26 cellular contexts compared by ENCODE assay signal in genomic region chr3:76021376-76021775, GRCh38.
A peak's percentile ranks its signal among the peaks of the same experiment; 100 is the strongest.
DNase-seq lines count a peak whose midpoint lies in the region; ATAC-seq and TF ChIP-seq lines count a peak whose summit lies in the region.
"Had no signal": no experiment of that assay in that cellular context is flagged by ENCODE, and none has a peak within 500 bp of the region (broad histone marks: within the 10 kb centered on the region; RNA-seq: fewer than 3 reads in every experiment).

No MANE protein-coding gene starts in this region.

- no peaks in the 10 kb centered on the region for H4K20me1 ChIP-seq in SK-N-SH (ENCODE audit: insufficient read depth)
- no peaks in the 10 kb centered on the region for H4K20me1 ChIP-seq in PC-3 (ENCODE audit: low read length)

- H3K4me1 ChIP-seq in SK-N-SH (ENCODE audit: control insufficient read depth in 1 of 2, insufficient read depth in 2 of 2, low read depth in 1 of 2, low read length in 1 of 2) = no peaks in the 10 kb centered on the region; a peak in 1 of 4 replicates
- peaks cover 15% of the 10 kb centered on the region for H3K4me1 ChIP-seq in PC-3 (ENCODE audit: insufficient read depth, low read length)
- H3K4me1 ChIP-seq: BE2C, SJSA1 had no signal

- 44% methylated on average over 4 of the region's 4 CpGs for WGBS in SK-N-SH (ENCODE audit: low lambda C conversion rate)

- H3K4me2 ChIP-seq in SK-N-SH (no peak overlapping the region), PC-3 (ENCODE audit: low read length) (peak overlapping the region; percentile 65)
- H3K4me2 ChIP-seq: KMS-11, PC-9 had no signal

- no peaks in the 10 kb centered on the region for H3K27me3 ChIP-seq in SK-N-SH (ENCODE audit: insufficient read depth)
- H3K27me3 ChIP-seq in PC-3 (ENCODE audit: low read length) = no peaks in the 10 kb centered on the region
- H3K27me3 ChIP-seq: BE2C, SJSA1 had no signal

- no TSS peak for BruUV-seq in PC-3 (replicated peaks; lab: Mats Ljungman, UMichigan)

- DNase-seq in SK-N-SH (no peak), PC-3 (peak; percentile 92), choroid plexus epithelial cell (ENCODE audit: low read depth) (peak; percentile 44), GM13977 (ENCODE audit: low spot score) (no peak)
- DNase-seq: ACHN; BE2C; Calu3; CD8-positive, alpha-beta memory T cell; GOT3; HCEC 1CT; NCI-H1105; NCI-H1436 treated with DMSO at 0.1 percent for 48 hours; NCI-H187 treated with DMSO at 0.1 percent for 48 hours; NCI-H2107; NCI-H446 treated with DMSO at 0.1 percent for 48 hours; NCI-H526; NCI-H82; NK-92 treated with Interleukin-12 subunit alpha and Interleukin-12 subunit beta, amount 100 ng/mL, for 24 hours; PC-9; Right ventricle myocardium superior had no signal

- CTCF ChIA-PET in SK-N-SH (lab: Yijun Ruan, JAX) = interaction anchor here (0.9 kb wide), 1 partner anchor 23 kb away, joined by 6 read pairs; no protein-coding TSS in a partner anchor
- CTCF ChIA-PET in PC-3 (lab: Charles Lee) = no interaction called here

- H3K27ac ChIP-seq in SK-N-SH (ENCODE audit: low read depth in 2 of 2, low read length in 1 of 2) = no peak overlapping the region
- H3K27ac ChIP-seq in PC-3 (ENCODE audit: low read length) = peak overlapping the region; percentile 12; the same call in 1 of the 2 replicates
- H3K27ac ChIP-seq: 22Rv1, KMS-11, PC-9, SJSA1 had no signal

- TF ChIP-seq RAD21 in SK-N-SH (IDR thresholded peaks at IDR 0.05; ENCODE audit: low read length) = no peak

- H3F3A ChIP-seq in SK-N-SH (replicated peaks; ENCODE audit: insufficient read depth) = no peaks in the 10 kb centered on the region
- H3F3A ChIP-seq in PC-3 (ENCODE audit: low read length, unreplicated experiment) = no peaks in the 10 kb centered on the region

- intact Hi-C loops in PC-3 (cut with micrococcal nuclease) = loop anchor here (5.0 kb wide), 3 partner anchors 41 to 551 kb away; no protein-coding TSS in a partner anchor

- H3K4me3 ChIP-seq in SK-N-SH (ENCODE audit: low read depth in 2 of 2, low read length in 1 of 2) = no peak overlapping the region
- H3K4me3 ChIP-seq in PC-3 (ENCODE audit: low read length) = peak overlapping the region; percentile 27; the same call in 1 of the 2 replicates
- no peak overlapping the region for H3K4me3 ChIP-seq in choroid plexus epithelial cell (ENCODE audit: low read depth, low read length)
- H3K4me3 ChIP-seq: PC-9, SJSA1 had no signal

- H3K79me2 ChIP-seq in SK-N-SH (ENCODE audit: insufficient read depth) (no peaks in the 10 kb centered on the region), PC-3 (ENCODE audit: low read length) (no peaks in the 10 kb centered on the region)

- H3K36me3 ChIP-seq in SK-N-SH (replicated peaks in 1 of 2; ENCODE audit: control insufficient read depth in 1 of 2, insufficient read depth in 2 of 2, low read length in 1 of 2) = no peaks in the 10 kb centered on the region
- H3K36me3 ChIP-seq in PC-3 (ENCODE audit: low read depth, low read length) = no peaks in the 10 kb centered on the region
- H3K36me3 ChIP-seq: BE2C, SJSA1 had no signal

- H3K9me2 ChIP-seq in SK-N-SH = no peaks in the 10 kb centered on the region
- no peaks in the 10 kb centered on the region for H3K9me2 ChIP-seq in PC-3 (replicated peaks; ENCODE audit: low read length)

- ATAC-seq in SK-N-SH treated with all-trans-retinoic acid at 6 μM for 48 hours = no peak
- ATAC-seq in PC-3 = peak; percentile 92
- ATAC-seq in GM19452 (IDR thresholded peaks at IDR 0.05; ENCODE audit: unreplicated experiment) = no peak
- ATAC-seq in GM18870 (IDR thresholded peaks at IDR 0.05; ENCODE audit: unreplicated experiment) = no peak

- TF ChIP-seq CTCF in SK-N-SH (IDR thresholded peaks at IDR 0.05) (no peak), PC-3 (conservative IDR thresholded peaks at IDR 0.05; ENCODE audit: low read depth, low read length) (no peak), choroid plexus epithelial cell (conservative IDR thresholded peaks at IDR 0.05; ENCODE audit: low read depth, low read length) (no peak), GM13977 (IDR thresholded peaks at IDR 0.05; ENCODE audit: extremely low read depth, insufficient read depth, missing control alignments) (no peak)

- no peak overlapping the region for H2AFZ ChIP-seq in SK-N-SH (ENCODE audit: low read depth)
- H2AFZ ChIP-seq in PC-3 (ENCODE audit: low read length) = no peak overlapping the region
- H2AFZ ChIP-seq: PC-9 had no signal

- H3K9me3 ChIP-seq in SK-N-SH = no peaks in the 10 kb centered on the region
- no peaks in the 10 kb centered on the region for H3K9me3 ChIP-seq in PC-3 (ENCODE audit: low read length)
- H3K9me3 ChIP-seq: BE2C, SJSA1 had no signal

- in situ Hi-C loops in GM13977 (cut with MboI; ENCODE audit: low pct_unique_long_range_greater_than_20kb, low sequenced_read_pairs, unreplicated experiment) = no loop called here

- TF ChIP-seq EP300 in SK-N-SH (IDR thresholded peaks at IDR 0.05; ENCODE audit: borderline replicate concordance in 1 of 2, low read depth in 1 of 2, low read length in 1 of 2) = no peak

- H3K9ac ChIP-seq in SK-N-SH (no peak overlapping the region), PC-3 (ENCODE audit: low read length) (no peak overlapping the region)
- H3K9ac ChIP-seq: KMS-11 had no signal

- POLR2A ChIA-PET in SK-N-SH (lab: Yijun Ruan, JAX) (no interaction called here), PC-3 (lab: Charles Lee; ENCODE audit: unreplicated experiment) (no interaction called here)

TF ChIP-seq in SK-N-SH treated with all-trans-retinoic acid at 6 μM for 48 hours, 23 proteins besides CTCF, POLR2A, EP300 and RAD21:
- TF ChIP-seq TCF4 (CRISPR knock-in tag; IDR thresholded peaks at IDR 0.05; ENCODE audit: borderline replicate concordance) = peak; percentile 33; the same call in 1 of the 2 replicates
- no peak for TF ChIP-seq ZNF8 (CRISPR knock-in tag; IDR thresholded peaks at IDR 0.05)

TF ChIP-seq in SK-N-SH, 30 proteins besides CTCF, POLR2A, EP300 and RAD21:
- no peak for TF ChIP-seq RFX5 (IDR thresholded peaks at IDR 0.05; ENCODE audit: low read length)
- TF ChIP-seq MAX (IDR thresholded peaks at IDR 0.05; ENCODE audit: low read depth) = no peak
- no peak for TF ChIP-seq FOSL2 (IDR thresholded peaks at IDR 0.05; ENCODE audit: borderline replicate concordance, low read depth)
- no peak for TF ChIP-seq RXRA (IDR thresholded peaks at IDR 0.05; ENCODE audit: borderline replicate concordance, low read depth)
- no peak for TF ChIP-seq CHD2 (IDR thresholded peaks at IDR 0.05; ENCODE audit: low read length, partially characterized antibody)
- TF ChIP-seq FOXJ3 (CRISPR knock-in tag; IDR thresholded peaks at IDR 0.05) = no peak
- TF ChIP-seq RCOR1 (IDR thresholded peaks at IDR 0.05; ENCODE audit: low read length) = no peak
- TF ChIP-seq USF1 (IDR thresholded peaks at IDR 0.05; ENCODE audit: borderline replicate concordance, low read depth) = no peak
- no peak for TF ChIP-seq SIN3A (IDR thresholded peaks at IDR 0.05; ENCODE audit: borderline replicate concordance, low read depth, low read length)
- no peak for TF ChIP-seq MXI1 (IDR thresholded peaks at IDR 0.05; ENCODE audit: low read depth, low read length)
- no peak for TF ChIP-seq JUND (IDR thresholded peaks at IDR 0.05)
- TF ChIP-seq NRF1 (IDR thresholded peaks at IDR 0.05; ENCODE audit: low read depth, low read length) = no peak
- TF ChIP-seq, protein P1, sequence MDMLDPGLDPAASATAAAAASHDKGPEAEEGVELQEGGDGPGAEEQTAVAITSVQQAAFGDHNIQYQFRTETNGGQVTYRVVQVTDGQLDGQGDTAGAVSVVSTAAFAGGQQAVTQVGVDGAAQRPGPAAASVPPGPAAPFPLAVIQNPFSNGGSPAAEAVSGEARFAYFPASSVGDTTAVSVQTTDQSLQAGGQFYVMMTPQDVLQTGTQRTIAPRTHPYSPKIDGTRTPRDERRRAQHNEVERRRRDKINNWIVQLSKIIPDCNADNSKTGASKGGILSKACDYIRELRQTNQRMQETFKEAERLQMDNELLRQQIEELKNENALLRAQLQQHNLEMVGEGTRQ (IDR thresholded peaks at IDR 0.05; ENCODE audit: borderline replicate concordance, low read depth, low read length) = no peak
- no peak for TF ChIP-seq YY1 (IDR thresholded peaks at IDR 0.05; ENCODE audit: low read depth)
- TF ChIP-seq, protein P2, sequence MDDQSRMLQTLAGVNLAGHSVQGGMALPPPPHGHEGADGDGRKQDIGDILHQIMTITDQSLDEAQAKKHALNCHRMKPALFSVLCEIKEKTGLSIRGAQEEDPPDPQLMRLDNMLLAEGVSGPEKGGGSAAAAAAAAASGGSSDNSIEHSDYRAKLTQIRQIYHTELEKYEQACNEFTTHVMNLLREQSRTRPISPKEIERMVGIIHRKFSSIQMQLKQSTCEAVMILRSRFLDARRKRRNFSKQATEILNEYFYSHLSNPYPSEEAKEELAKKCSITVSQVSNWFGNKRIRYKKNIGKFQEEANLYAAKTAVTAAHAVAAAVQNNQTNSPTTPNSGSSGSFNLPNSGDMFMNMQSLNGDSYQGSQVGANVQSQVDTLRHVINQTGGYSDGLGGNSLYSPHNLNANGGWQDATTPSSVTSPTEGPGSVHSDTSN (IDR thresholded peaks at IDR 0.05) = no peak
- no peak for TF ChIP-seq TAF1 (IDR thresholded peaks at IDR 0.05; ENCODE audit: borderline replicate concordance, low read depth, low read length)
- no peak for TF ChIP-seq FOXM1 (IDR thresholded peaks at IDR 0.05; ENCODE audit: low read depth)
- no peak for TF ChIP-seq IRF3 (IDR thresholded peaks at IDR 0.05; ENCODE audit: low read depth, low read length)
- no peak for TF ChIP-seq NFIC (IDR thresholded peaks at IDR 0.05; ENCODE audit: borderline replicate concordance)

Comparison
In these comparisons a context has a peak if more than half of its experiments do, and no peak if none do; other contexts are left out.
1. DNase-seq: peak in PC-3 (single experiment) and choroid plexus epithelial cell (single experiment); none in SK-N-SH (single experiment) and GM13977 (single experiment).